ENCODE assay signal across 2 cellular contexts in genomic region chr3:192845196-192845855, GRCh38.
TF ChIP-seq lines count a peak whose summit lies in the region.

No MANE protein-coding gene starts in this region.

TF ChIP-seq in IMR-90, 13 proteins besides CTCF, POLR2A, EP300 and RAD21:
- no peak for TF ChIP-seq CEBPB (IDR thresholded peaks at IDR 0.05; ENCODE audit: low read depth, low read length)
- TF ChIP-seq BHLHE40 (IDR thresholded peaks at IDR 0.05; ENCODE audit: low read depth, low read length) = no peak
- TF ChIP-seq MAZ (IDR thresholded peaks at IDR 0.05; ENCODE audit: borderline replicate concordance, low read depth, low read length) = no peak
- no peak for TF ChIP-seq RCOR1 (IDR thresholded peaks at IDR 0.05; ENCODE audit: insufficient replicate concordance, low read length)
- no peak for TF ChIP-seq CHD1 (IDR thresholded peaks at IDR 0.05; ENCODE audit: low read depth, low read length)
- no peak for TF ChIP-seq MAFK (IDR thresholded peaks at IDR 0.05; ENCODE audit: low read depth, low read length)
- TF ChIP-seq ELK1 (IDR thresholded peaks at IDR 0.05; ENCODE audit: borderline replicate concordance, low read depth, low read length) = no peak
- TF ChIP-seq FOS (IDR thresholded peaks at IDR 0.05; ENCODE audit: low read depth, low read length) = 0 out of 2 replicates have a peak, but pooled peaks have one; percentile 18

TF ChIP-seq in GM12878, 131 proteins besides CTCF, POLR2A, EP300 and RAD21:
- TF ChIP-seq LARP7 (IDR thresholded peaks at IDR 0.05) (no peak), WRNIP1 (IDR thresholded peaks at IDR 0.05; ENCODE audit: borderline replicate concordance, low read depth, low read length) (no peak), RUNX3 (IDR thresholded peaks at IDR 0.05; ENCODE audit: low read length) (peak; percentile 17; the same call in 1 of the 2 replicates)
TF ChIP-seq in GM12878: peak in this region for 1.
